ENCODE assay signal across 17 cellular contexts in genomic region chr3:140004271-140004670, GRCh38.
DNase-seq lines count a peak whose midpoint lies in the region; ATAC-seq and TF ChIP-seq lines count a peak whose summit lies in the region.
"Had no signal": no experiment of that assay in that cellular context is flagged by ENCODE, and none has a peak within 500 bp of the region (broad histone marks: within the 10 kb centered on the region; RNA-seq: fewer than 3 reads in every experiment).

No MANE protein-coding gene starts in this region.

- H3K27ac Mint-ChIP-seq in neural progenitor cell, result no peak overlapping the region
- no peak overlapping the region for H3K27ac Mint-ChIP-seq in activated naive CD8-positive, alpha-beta T cell treated with anti-CD3 and anti-CD28 coated beads for 36 hours
- H3K27ac Mint-ChIP-seq: CD4-positive, alpha-beta memory T cell; HFFc6 had no signal

- no peaks in the 10 kb centered on the region for H3K27me3 ChIP-seq in WERI-Rb-1 (ENCODE audit: insufficient read depth, low read depth, severe bottlenecking)
- H3K27me3 ChIP-seq in neural progenitor cell, result no peaks in the 10 kb centered on the region
- peaks cover 0 to 17% (median 0%) of the 10 kb centered on the region in 7 donors for H3K27me3 ChIP-seq in spleen (replicated peaks in 1 of 7)
- H3K27me3 ChIP-seq: BE2C had no signal

- no peaks in the 10 kb centered on the region for H3F3A ChIP-seq in neural progenitor cell (ENCODE audit: low read depth)

- no peak for TF ChIP-seq POLR2A in spleen (IDR thresholded peaks at IDR 0.05)

- H3K36me3 ChIP-seq in WERI-Rb-1, result no peaks in the 10 kb centered on the region
- no peaks in the 10 kb centered on the region for H3K36me3 ChIP-seq in neural progenitor cell
- H3K36me3 ChIP-seq in spleen, result no peaks in the 10 kb centered on the region
- H3K36me3 ChIP-seq: BE2C had no signal

- H3K27me3 Mint-ChIP-seq in neural progenitor cell (ENCODE audit: insufficient read depth, low read depth), result no peaks in the 10 kb centered on the region
- H3K27me3 Mint-ChIP-seq in activated naive CD8-positive, alpha-beta T cell treated with anti-CD3 and anti-CD28 coated beads for 36 hours, result peaks cover 24% of the 10 kb centered on the region

- no peaks in the 10 kb centered on the region for H4K20me1 ChIP-seq in neural progenitor cell (ENCODE audit: low read depth)

- intact Hi-C loops in spleen (cut with DNase I; ENCODE audit: low total_unique reads), result no loop called here

- H3K4me3 Mint-ChIP-seq in neural progenitor cell, result no peak overlapping the region
- H3K4me3 Mint-ChIP-seq in activated naive CD8-positive, alpha-beta T cell treated with anti-CD3 and anti-CD28 coated beads for 36 hours, result no peak overlapping the region
- H3K4me3 Mint-ChIP-seq: CD4-positive, alpha-beta memory T cell; HFFc6 had no signal

- H2AFZ ChIP-seq in neural progenitor cell (replicated peaks), result no peak overlapping the region

- H3K9me3 ChIP-seq in WERI-Rb-1 (ENCODE audit: severe bottlenecking) (no peaks in the 10 kb centered on the region), neural progenitor cell (ENCODE audit: low read depth) (no peaks in the 10 kb centered on the region), spleen (no peaks in the 10 kb centered on the region)
- H3K9me3 ChIP-seq: A549, BE2C had no signal

- no peaks in the 10 kb centered on the region for H3K9me3 Mint-ChIP-seq in neural progenitor cell
- H3K9me3 Mint-ChIP-seq in activated naive CD8-positive, alpha-beta T cell treated with anti-CD3 and anti-CD28 coated beads for 36 hours, result no peaks in the 10 kb centered on the region

- peak overlapping the region; percentile 47 for H3K4me2 ChIP-seq in neural progenitor cell
- H3K4me2 ChIP-seq: A549 had no signal

- no peak overlapping the region for H3K9ac ChIP-seq in neural progenitor cell

- no peak for ATAC-seq in HG03097 (IDR thresholded peaks at IDR 0.05; ENCODE audit: low FRiP score, unreplicated experiment)
- no peak for ATAC-seq in HG02870 (IDR thresholded peaks at IDR 0.05; ENCODE audit: unreplicated experiment)
- ATAC-seq: A549 had no signal

- DNase-seq in NCI-H146 (lab: John Stamatoyannopoulos, UW) (peak; percentile 53), NCI-H524 treated with DMSO at 0.1 percent for 48 hours (lab: John Stamatoyannopoulos, UW) (peak; percentile 88), WERI-Rb-1 (peak; percentile 36), neural progenitor cell (ENCODE audit: low spot score) (no peak), spleen (no peak)
- no peak for DNase-seq in activated naive CD8-positive, alpha-beta T cell treated with anti-CD3 and anti-CD28 coated beads for 36 hours
- DNase-seq: BE2C; CD4-positive, alpha-beta memory T cell; DMS79 treated with DMSO at 0.1 percent for 48 hours; EL; GOT3; HCEC 1CT; HFFc6 had no signal

- H3K4me3 ChIP-seq in WERI-Rb-1 (ENCODE audit: low read depth, low read length) (no peak overlapping the region), neural progenitor cell (no peak overlapping the region), spleen (no peak overlapping the region)
- H3K4me3 ChIP-seq: A549 had no signal

- H3K79me2 ChIP-seq in neural progenitor cell (ENCODE audit: low read depth), result no peaks in the 10 kb centered on the region

- H3K36me3 Mint-ChIP-seq in neural progenitor cell, result no peaks in the 10 kb centered on the region
- no peaks in the 10 kb centered on the region for H3K36me3 Mint-ChIP-seq in activated naive CD8-positive, alpha-beta T cell treated with anti-CD3 and anti-CD28 coated beads for 36 hours
- H3K36me3 Mint-ChIP-seq: CD4-positive, alpha-beta memory T cell had no signal

- H3K27ac ChIP-seq in WERI-Rb-1 (no peak overlapping the region), neural progenitor cell (no peak overlapping the region), spleen (no peak overlapping the region)
- H3K27ac ChIP-seq: A549, C4-2B had no signal

- H3K4me1 Mint-ChIP-seq in neural progenitor cell, result peaks cover 8% of the 10 kb centered on the region
- H3K4me1 Mint-ChIP-seq in activated naive CD8-positive, alpha-beta T cell treated with anti-CD3 and anti-CD28 coated beads for 36 hours, result no peaks in the 10 kb centered on the region
- H3K4me1 Mint-ChIP-seq: CD4-positive, alpha-beta memory T cell had no signal

- peaks cover 6% of the 10 kb centered on the region for H3K4me1 ChIP-seq in neural progenitor cell
- no peaks in the 10 kb centered on the region for H3K4me1 ChIP-seq in spleen
- H3K4me1 ChIP-seq: A549 had no signal

- TF ChIP-seq CTCF in WERI-Rb-1 (IDR thresholded peaks at IDR 0.05; ENCODE audit: low read depth, low read length) (no peak), neural progenitor cell (IDR thresholded peaks at IDR 0.05) (no peak), spleen (IDR thresholded peaks at IDR 0.05 in 8 of 11, conservative IDR thresholded peaks at IDR 0.05 in 3 of 11) (no peak)

Comparison
In these comparisons a context has a peak if more than half of its experiments do, and no peak if none do; other contexts are left out.
1. DNase-seq: peak in NCI-H146 (single experiment), NCI-H524 treated with DMSO at 0.1 percent for 48 hours (single experiment) and WERI-Rb-1 (single experiment); none in neural progenitor cell (single experiment), spleen (single experiment) and activated naive CD8-positive, alpha-beta T cell treated with anti-CD3 and anti-CD28 coated beads for 36 hours (single experiment).